1 cellular context compared by ENCODE assay signal in the genomic region with DNA sequence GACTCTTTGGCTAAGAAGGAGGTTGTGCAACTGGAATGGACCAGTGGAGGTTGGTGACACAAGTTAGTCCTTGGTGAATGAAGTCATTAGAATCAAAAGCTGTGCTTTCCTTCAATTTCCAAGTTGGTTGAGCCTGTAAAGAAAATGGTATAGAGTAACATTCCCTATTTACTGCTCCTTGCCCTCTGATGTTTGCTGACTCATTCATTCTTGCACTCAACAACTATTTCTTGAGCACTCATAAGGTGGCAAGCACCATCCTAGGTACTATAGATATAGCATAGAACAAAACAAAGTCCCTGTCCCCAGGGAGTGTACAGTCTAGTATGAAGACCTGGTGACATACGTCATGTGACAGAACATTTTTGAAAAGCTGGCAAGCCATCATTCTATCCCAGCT.
TF ChIP-seq lines count a peak whose summit lies in the region.

No MANE protein-coding gene starts in this region.

TF ChIP-seq in HepG2, 621 proteins besides CTCF, POLR2A, EP300 and RAD21 (continued from another document):
- TF ChIP-seq, protein P1, sequence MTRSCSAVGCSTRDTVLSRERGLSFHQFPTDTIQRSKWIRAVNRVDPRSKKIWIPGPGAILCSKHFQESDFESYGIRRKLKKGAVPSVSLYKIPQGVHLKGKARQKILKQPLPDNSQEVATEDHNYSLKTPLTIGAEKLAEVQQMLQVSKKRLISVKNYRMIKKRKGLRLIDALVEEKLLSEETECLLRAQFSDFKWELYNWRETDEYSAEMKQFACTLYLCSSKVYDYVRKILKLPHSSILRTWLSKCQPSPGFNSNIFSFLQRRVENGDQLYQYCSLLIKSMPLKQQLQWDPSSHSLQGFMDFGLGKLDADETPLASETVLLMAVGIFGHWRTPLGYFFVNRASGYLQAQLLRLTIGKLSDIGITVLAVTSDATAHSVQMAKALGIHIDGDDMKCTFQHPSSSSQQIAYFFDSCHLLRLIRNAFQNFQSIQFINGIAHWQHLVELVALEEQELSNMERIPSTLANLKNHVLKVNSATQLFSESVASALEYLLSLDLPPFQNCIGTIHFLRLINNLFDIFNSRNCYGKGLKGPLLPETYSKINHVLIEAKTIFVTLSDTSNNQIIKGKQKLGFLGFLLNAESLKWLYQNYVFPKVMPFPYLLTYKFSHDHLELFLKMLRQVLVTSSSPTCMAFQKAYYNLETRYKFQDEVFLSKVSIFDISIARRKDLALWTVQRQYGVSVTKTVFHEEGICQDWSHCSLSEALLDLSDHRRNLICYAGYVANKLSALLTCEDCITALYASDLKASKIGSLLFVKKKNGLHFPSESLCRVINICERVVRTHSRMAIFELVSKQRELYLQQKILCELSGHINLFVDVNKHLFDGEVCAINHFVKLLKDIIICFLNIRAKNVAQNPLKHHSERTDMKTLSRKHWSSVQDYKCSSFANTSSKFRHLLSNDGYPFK (CRISPR knock-in tag; IDR thresholded peaks at IDR 0.05; ENCODE audit: borderline replicate concordance) = no peak
- TF ChIP-seq, protein P2, sequence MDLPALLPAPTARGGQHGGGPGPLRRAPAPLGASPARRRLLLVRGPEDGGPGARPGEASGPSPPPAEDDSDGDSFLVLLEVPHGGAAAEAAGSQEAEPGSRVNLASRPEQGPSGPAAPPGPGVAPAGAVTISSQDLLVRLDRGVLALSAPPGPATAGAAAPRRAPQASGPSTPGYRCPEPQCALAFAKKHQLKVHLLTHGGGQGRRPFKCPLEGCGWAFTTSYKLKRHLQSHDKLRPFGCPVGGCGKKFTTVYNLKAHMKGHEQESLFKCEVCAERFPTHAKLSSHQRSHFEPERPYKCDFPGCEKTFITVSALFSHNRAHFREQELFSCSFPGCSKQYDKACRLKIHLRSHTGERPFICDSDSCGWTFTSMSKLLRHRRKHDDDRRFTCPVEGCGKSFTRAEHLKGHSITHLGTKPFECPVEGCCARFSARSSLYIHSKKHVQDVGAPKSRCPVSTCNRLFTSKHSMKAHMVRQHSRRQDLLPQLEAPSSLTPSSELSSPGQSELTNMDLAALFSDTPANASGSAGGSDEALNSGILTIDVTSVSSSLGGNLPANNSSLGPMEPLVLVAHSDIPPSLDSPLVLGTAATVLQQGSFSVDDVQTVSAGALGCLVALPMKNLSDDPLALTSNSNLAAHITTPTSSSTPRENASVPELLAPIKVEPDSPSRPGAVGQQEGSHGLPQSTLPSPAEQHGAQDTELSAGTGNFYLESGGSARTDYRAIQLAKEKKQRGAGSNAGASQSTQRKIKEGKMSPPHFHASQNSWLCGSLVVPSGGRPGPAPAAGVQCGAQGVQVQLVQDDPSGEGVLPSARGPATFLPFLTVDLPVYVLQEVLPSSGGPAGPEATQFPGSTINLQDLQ (CRISPR knock-in tag; IDR thresholded peaks at IDR 0.05) = no peak
- TF ChIP-seq MAFK (conservative IDR thresholded peaks at IDR 0.05 in 1 of 2, IDR thresholded peaks at IDR 0.05 in 1 of 2; ENCODE audit: low read length in 2 of 2) = peak; percentile 45 to 49; a peak in 3 of 4 replicates
- no peak for TF ChIP-seq NKX3-1 (CRISPR knock-in tag; IDR thresholded peaks at IDR 0.05)
- no peak for TF ChIP-seq ZNF781 (CRISPR knock-in tag; IDR thresholded peaks at IDR 0.05; ENCODE audit: borderline replicate concordance, not compliant biosample characterization)
- no peak for TF ChIP-seq XRCC5 (optimal IDR thresholded peaks at IDR 0.05; ENCODE audit: low read length)
- TF ChIP-seq HCFC1 (IDR thresholded peaks at IDR 0.05; ENCODE audit: low read depth, low read length) = no peak
- 0 out of 2 replicates have a peak, but pooled peaks have one; percentile 15 for TF ChIP-seq MAFF (IDR thresholded peaks at IDR 0.05; ENCODE audit: low read depth, low read length)
- TF ChIP-seq ZNF501 (CRISPR knock-in tag; IDR thresholded peaks at IDR 0.05) = no peak
- no peak for TF ChIP-seq SMC3 (IDR thresholded peaks at IDR 0.05; ENCODE audit: low read length)
- TF ChIP-seq, protein P3, sequence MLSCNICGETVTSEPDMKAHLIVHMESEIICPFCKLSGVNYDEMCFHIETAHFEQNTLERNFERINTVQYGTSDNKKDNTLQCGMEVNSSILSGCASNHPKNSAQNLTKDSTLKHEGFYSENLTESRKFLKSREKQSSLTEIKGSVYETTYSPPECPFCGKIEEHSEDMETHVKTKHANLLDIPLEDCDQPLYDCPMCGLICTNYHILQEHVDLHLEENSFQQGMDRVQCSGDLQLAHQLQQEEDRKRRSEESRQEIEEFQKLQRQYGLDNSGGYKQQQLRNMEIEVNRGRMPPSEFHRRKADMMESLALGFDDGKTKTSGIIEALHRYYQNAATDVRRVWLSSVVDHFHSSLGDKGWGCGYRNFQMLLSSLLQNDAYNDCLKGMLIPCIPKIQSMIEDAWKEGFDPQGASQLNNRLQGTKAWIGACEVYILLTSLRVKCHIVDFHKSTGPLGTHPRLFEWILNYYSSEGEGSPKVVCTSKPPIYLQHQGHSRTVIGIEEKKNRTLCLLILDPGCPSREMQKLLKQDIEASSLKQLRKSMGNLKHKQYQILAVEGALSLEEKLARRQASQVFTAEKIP (CRISPR knock-in tag; IDR thresholded peaks at IDR 0.05; ENCODE audit: borderline replicate concordance) = no peak
- TF ChIP-seq, protein P4, sequence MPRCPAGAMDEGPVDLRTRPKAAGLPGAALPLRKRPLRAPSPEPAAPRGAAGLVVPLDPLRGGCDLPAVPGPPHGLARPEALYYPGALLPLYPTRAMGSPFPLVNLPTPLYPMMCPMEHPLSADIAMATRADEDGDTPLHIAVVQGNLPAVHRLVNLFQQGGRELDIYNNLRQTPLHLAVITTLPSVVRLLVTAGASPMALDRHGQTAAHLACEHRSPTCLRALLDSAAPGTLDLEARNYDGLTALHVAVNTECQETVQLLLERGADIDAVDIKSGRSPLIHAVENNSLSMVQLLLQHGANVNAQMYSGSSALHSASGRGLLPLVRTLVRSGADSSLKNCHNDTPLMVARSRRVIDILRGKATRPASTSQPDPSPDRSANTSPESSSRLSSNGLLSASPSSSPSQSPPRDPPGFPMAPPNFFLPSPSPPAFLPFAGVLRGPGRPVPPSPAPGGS (CRISPR knock-in tag; IDR thresholded peaks at IDR 0.05) = no peak
